23 cellular contexts compared by ENCODE assay signal in genomic region chr5:97553829-97554452, GRCh38.
"Had no signal": no experiment of that assay in that cellular context is flagged by ENCODE, and none has a peak within 500 bp of the region (broad histone marks: within the 10 kb centered on the region; RNA-seq: fewer than 3 reads in every experiment).

No MANE protein-coding gene starts in this region.

- H3K4me3 ChIP-seq: body of pancreas, esophagus squamous epithelium, gastrocnemius medialis, heart left ventricle, lung, prostate gland, smooth muscle cell, suprapubic skin, upper lobe of left lung had no signal

- H3K27me3 ChIP-seq: body of pancreas, esophagus squamous epithelium, gastrocnemius medialis, heart left ventricle, suprapubic skin, upper lobe of left lung had no signal

- H3K4me1 ChIP-seq: body of pancreas, esophagus squamous epithelium, gastrocnemius medialis, prostate gland, suprapubic skin, upper lobe of left lung had no signal

- ATAC-seq: activated CD8-positive, alpha-beta memory T cell treated with anti-CD3 and anti-CD28 coated beads, Interleukin-2, amount 10 ng/mL, durations not matched to agents 7 days and 5 days; body of pancreas; gastrocnemius medialis; heart left ventricle; left colon; right cardiac atrium had no signal

- H3K36me3 ChIP-seq: esophagus squamous epithelium, gastrocnemius medialis, heart left ventricle, prostate gland, suprapubic skin, upper lobe of left lung, WERI-Rb-1 had no signal

- FAIRE-seq: colon had no signal

- H3K36me3 Mint-ChIP-seq: activated CD4-positive, alpha-beta memory T cell treated with anti-CD3 and anti-CD28 coated beads for 36 hours; activated CD8-positive, alpha-beta memory T cell treated with anti-CD3 and anti-CD28 coated beads, Interleukin-2, amount 10 ng/mL, durations not matched to agents 7 days and 5 days; activated naive CD4-positive, alpha-beta T cell treated with anti-CD3 and anti-CD28 coated beads, Interleukin-2, amount 10 ng/mL, durations not matched to agents 7 days and 5 days; mesothelial cell of epicardium had no signal

- H3K27ac Mint-ChIP-seq: activated CD4-positive, alpha-beta memory T cell treated with anti-CD3 and anti-CD28 coated beads for 36 hours; activated CD8-positive, alpha-beta memory T cell treated with anti-CD3 and anti-CD28 coated beads, Interleukin-2, amount 10 ng/mL, durations not matched to agents 7 days and 5 days; activated naive CD4-positive, alpha-beta T cell treated with anti-CD3 and anti-CD28 coated beads, Interleukin-2, amount 10 ng/mL, durations not matched to agents 7 days and 5 days; activated T-helper 2 cell treated with anti-CD3 and anti-CD28 coated beads, Interferon-gamma antibody, Interleukin-2, Interleukin-4, amounts not matched to agents 10 μg/mL and 5 μg/mL and 100 μg/mL, durations not matched to agents 14 hours and 24 hours and 36 hours; mesothelial cell of epicardium; stimulated activated naive CD8-positive, alpha-beta T cell treated with anti-CD3 and anti-CD28 coated beads, Interleukin-15, Interleukin-2, amounts not matched to agents 100 ng/mL and 50 ng/mL, for 24 hours had no signal

- H3K9me3 Mint-ChIP-seq: activated CD4-positive, alpha-beta memory T cell treated with anti-CD3 and anti-CD28 coated beads for 36 hours; activated naive CD4-positive, alpha-beta T cell treated with anti-CD3 and anti-CD28 coated beads, Interleukin-2, amount 10 ng/mL, durations not matched to agents 7 days and 5 days; activated T-helper 2 cell treated with anti-CD3 and anti-CD28 coated beads, Interferon-gamma antibody, Interleukin-2, Interleukin-4, amounts not matched to agents 10 μg/mL and 5 μg/mL and 100 μg/mL, durations not matched to agents 14 hours and 24 hours and 36 hours; mesothelial cell of epicardium; neural crest cell had no signal

- H3K4me1 Mint-ChIP-seq: activated CD8-positive, alpha-beta memory T cell treated with anti-CD3 and anti-CD28 coated beads, Interleukin-2, amount 10 ng/mL, durations not matched to agents 7 days and 5 days; mesothelial cell of epicardium had no signal

- H3K4me2 ChIP-seq: smooth muscle cell had no signal

- DNase-seq: activated CD4-positive, alpha-beta memory T cell treated with anti-CD3 and anti-CD28 coated beads for 36 hours; activated CD8-positive, alpha-beta memory T cell treated with anti-CD3 and anti-CD28 coated beads, Interleukin-2, amount 10 ng/mL, durations not matched to agents 7 days and 5 days; activated naive CD4-positive, alpha-beta T cell treated with anti-CD3 and anti-CD28 coated beads, Interleukin-2, amount 10 ng/mL, durations not matched to agents 7 days and 5 days; activated T-cell treated with anti-CD3 and anti-CD28 coated beads, Interleukin-2, amount 50 U/mL, for 1 hour; amniotic stem cell; body of pancreas; caudate nucleus; esophagus squamous epithelium; gastrocnemius medialis; heart left ventricle; left colon; right cardiac atrium; upper lobe of left lung; WERI-Rb-1 had no signal

- H3K27me3 Mint-ChIP-seq: activated CD4-positive, alpha-beta memory T cell treated with anti-CD3 and anti-CD28 coated beads for 36 hours; stimulated activated naive CD8-positive, alpha-beta T cell treated with anti-CD3 and anti-CD28 coated beads, Interleukin-15, Interleukin-2, amounts not matched to agents 100 ng/mL and 50 ng/mL, for 24 hours had no signal

- H3K9me3 ChIP-seq: body of pancreas, esophagus squamous epithelium, gastrocnemius medialis, heart left ventricle, prostate gland, suprapubic skin, upper lobe of left lung had no signal

- H3K27ac ChIP-seq: body of pancreas, esophagus squamous epithelium, gastrocnemius medialis, heart left ventricle, prostate gland, suprapubic skin, upper lobe of left lung, WERI-Rb-1 had no signal

- H3K4me3 Mint-ChIP-seq: activated CD4-positive, alpha-beta memory T cell treated with anti-CD3 and anti-CD28 coated beads for 36 hours; activated CD8-positive, alpha-beta memory T cell treated with anti-CD3 and anti-CD28 coated beads, Interleukin-2, amount 10 ng/mL, durations not matched to agents 7 days and 5 days; activated naive CD4-positive, alpha-beta T cell treated with anti-CD3 and anti-CD28 coated beads, Interleukin-2, amount 10 ng/mL, durations not matched to agents 7 days and 5 days; mesothelial cell of epicardium; neural crest cell; stimulated activated naive CD8-positive, alpha-beta T cell treated with anti-CD3 and anti-CD28 coated beads, Interleukin-15, Interleukin-2, amounts not matched to agents 100 ng/mL and 50 ng/mL, for 24 hours had no signal
